ENCODE assay signal across 12 cellular contexts in genomic region chr2:236659758-236660150, GRCh38.
DNase-seq lines count a peak whose midpoint lies in the region; ATAC-seq and TF ChIP-seq lines count a peak whose summit lies in the region.
"Had no signal": no experiment of that assay in that cellular context is flagged by ENCODE, and none has a peak within 500 bp of the region (broad histone marks: within the 10 kb centered on the region; RNA-seq: fewer than 3 reads in every experiment).

No MANE protein-coding gene starts in this region.

- TF ChIP-seq CTCF in WERI-Rb-1 (IDR thresholded peaks at IDR 0.05; ENCODE audit: low read depth, low read length) (no peak), type B pancreatic cell (conservative IDR thresholded peaks at IDR 0.05) (no peak)

- no peaks in the 10 kb centered on the region for H3K27me3 ChIP-seq in WERI-Rb-1 (ENCODE audit: insufficient read depth, low read depth, severe bottlenecking)

- intact Hi-C loops in left colon (cut with DNase I, micrococcal nuclease) = no loop called here

- no peak overlapping the region for H3K27ac ChIP-seq in WERI-Rb-1
- H3K27ac ChIP-seq: dorsolateral prefrontal cortex, parathyroid adenoma had no signal

- no peak overlapping the region for H3K4me3 ChIP-seq in WERI-Rb-1 (ENCODE audit: low read depth, low read length)
- H3K4me3 ChIP-seq: dorsolateral prefrontal cortex had no signal

- no peaks in the 10 kb centered on the region for H3K36me3 ChIP-seq in WERI-Rb-1

- no peak overlapping the region for H3K4me3 Mint-ChIP-seq in natural killer cell treated with Interleukin-12 subunit alpha and Interleukin-12 subunit beta and Interleukin-15 and Interleukin-18, amount 100 ng/mL, for 72 hours
- no peak overlapping the region for H3K4me3 Mint-ChIP-seq in activated naive CD8-positive, alpha-beta T cell treated with anti-CD3 and anti-CD28 coated beads for 36 hours
- no peak overlapping the region for H3K4me3 Mint-ChIP-seq in type B pancreatic cell

- peaks cover 30 to 43% of the 10 kb centered on the region in 2 donors for H3K27me3 Mint-ChIP-seq in natural killer cell treated with Interleukin-12 subunit alpha and Interleukin-12 subunit beta and Interleukin-15 and Interleukin-18, amount 100 ng/mL, for 72 hours
- H3K27me3 Mint-ChIP-seq in activated naive CD8-positive, alpha-beta T cell treated with anti-CD3 and anti-CD28 coated beads for 36 hours = peaks cover 10% of the 10 kb centered on the region
- H3K27me3 Mint-ChIP-seq in type B pancreatic cell = peaks cover 5% of the 10 kb centered on the region

- no peaks in the 10 kb centered on the region for H3K9me3 ChIP-seq in WERI-Rb-1 (ENCODE audit: severe bottlenecking)

- no peaks in the 10 kb centered on the region for H3K4me1 Mint-ChIP-seq in natural killer cell treated with Interleukin-12 subunit alpha and Interleukin-12 subunit beta and Interleukin-15 and Interleukin-18, amount 100 ng/mL, for 72 hours (ENCODE audit: low read depth in 2 of 2)
- H3K4me1 Mint-ChIP-seq in activated naive CD8-positive, alpha-beta T cell treated with anti-CD3 and anti-CD28 coated beads for 36 hours = no peaks in the 10 kb centered on the region
- H3K4me1 Mint-ChIP-seq in type B pancreatic cell (ENCODE audit: unreplicated experiment) = peaks cover 30% of the 10 kb centered on the region

- DNase-seq in A172 (ENCODE audit: low spot score) (peak; percentile 93), NCI-H1092 (lab: John Stamatoyannopoulos, UW) (peak; percentile 1), SW480 (ENCODE audit: low spot score) (peak; percentile 18), left colon (peak in 1 of 2 donors; percentile 45), WERI-Rb-1 (no peak), type B pancreatic cell (ENCODE audit: extremely low spot score, unreplicated experiment) (no peak)
- DNase-seq in natural killer cell treated with Interleukin-12 subunit alpha and Interleukin-12 subunit beta and Interleukin-15 and Interleukin-18, amount 100 ng/mL, for 72 hours (ENCODE audit: low spot score) = no peak
- no peak for DNase-seq in activated naive CD8-positive, alpha-beta T cell treated with anti-CD3 and anti-CD28 coated beads for 36 hours
- DNase-seq: dorsolateral prefrontal cortex, NCI-H1930, T-helper 9 cell had no signal

- no peak overlapping the region for H3K27ac Mint-ChIP-seq in natural killer cell treated with Interleukin-12 subunit alpha and Interleukin-12 subunit beta and Interleukin-15 and Interleukin-18, amount 100 ng/mL, for 72 hours
- no peak overlapping the region for H3K27ac Mint-ChIP-seq in activated naive CD8-positive, alpha-beta T cell treated with anti-CD3 and anti-CD28 coated beads for 36 hours
- H3K27ac Mint-ChIP-seq in type B pancreatic cell = no peak overlapping the region

- H3K9me3 Mint-ChIP-seq in natural killer cell treated with Interleukin-12 subunit alpha and Interleukin-12 subunit beta and Interleukin-15 and Interleukin-18, amount 100 ng/mL, for 72 hours = no peaks in the 10 kb centered on the region
- no peaks in the 10 kb centered on the region for H3K9me3 Mint-ChIP-seq in activated naive CD8-positive, alpha-beta T cell treated with anti-CD3 and anti-CD28 coated beads for 36 hours
- peaks cover 5% of the 10 kb centered on the region for H3K9me3 Mint-ChIP-seq in type B pancreatic cell

- ATAC-seq in left colon = peak; percentile 16
- no peak for ATAC-seq in natural killer cell treated with Interleukin-12 subunit alpha and Interleukin-12 subunit beta and Interleukin-15 and Interleukin-18, amount 100 ng/mL, for 72 hours

- H3K36me3 Mint-ChIP-seq in natural killer cell treated with Interleukin-12 subunit alpha and Interleukin-12 subunit beta and Interleukin-15 and Interleukin-18, amount 100 ng/mL, for 72 hours = no peaks in the 10 kb centered on the region
- no peaks in the 10 kb centered on the region for H3K36me3 Mint-ChIP-seq in activated naive CD8-positive, alpha-beta T cell treated with anti-CD3 and anti-CD28 coated beads for 36 hours
- no peaks in the 10 kb centered on the region for H3K36me3 Mint-ChIP-seq in type B pancreatic cell

Comparison
In these comparisons a context has a peak if more than half of its experiments do, and no peak if none do; other contexts are left out.
1. DNase-seq: peak in A172 (single experiment), NCI-H1092 (single experiment) and SW480 (single experiment); none in natural killer cell treated with Interleukin-12 subunit alpha and Interleukin-12 subunit beta and Interleukin-15 and Interleukin-18, amount 100 ng/mL, for 72 hours (single experiment), WERI-Rb-1 (single experiment), activated naive CD8-positive, alpha-beta T cell treated with anti-CD3 and anti-CD28 coated beads for 36 hours (single experiment) and type B pancreatic cell (single experiment).